Comparison of ENCODE assay signal across 1 cellular context in genomic region chr1:12141533-12141855, GRCh38.
TF ChIP-seq lines count a peak whose summit lies in the region.

No MANE protein-coding gene starts in this region.

TF ChIP-seq in K562, 482 proteins besides CTCF, POLR2A, EP300 and RAD21 (continued from another document):
- TF ChIP-seq ARID4B (CRISPR knock-in tag; IDR thresholded peaks at IDR 0.05) (no peak), ZNF232 (CRISPR knock-in tag; IDR thresholded peaks at IDR 0.05) (no peak), COPS2 (conservative IDR thresholded peaks at IDR 0.05) (no peak), MBD2 (IDR thresholded peaks at IDR 0.05; ENCODE audit: borderline replicate concordance, low read depth) (no peak), FOS (IDR thresholded peaks at IDR 0.05; ENCODE audit: extremely low read depth, insufficient read length) (no peak), TCF7L2 (IDR thresholded peaks at IDR 0.05; ENCODE audit: low read depth, low read length) (no peak), TSC22D4 (tag; IDR thresholded peaks at IDR 0.05) (no peak)
